8 cellular contexts compared by ENCODE assay signal in the genomic region with DNA sequence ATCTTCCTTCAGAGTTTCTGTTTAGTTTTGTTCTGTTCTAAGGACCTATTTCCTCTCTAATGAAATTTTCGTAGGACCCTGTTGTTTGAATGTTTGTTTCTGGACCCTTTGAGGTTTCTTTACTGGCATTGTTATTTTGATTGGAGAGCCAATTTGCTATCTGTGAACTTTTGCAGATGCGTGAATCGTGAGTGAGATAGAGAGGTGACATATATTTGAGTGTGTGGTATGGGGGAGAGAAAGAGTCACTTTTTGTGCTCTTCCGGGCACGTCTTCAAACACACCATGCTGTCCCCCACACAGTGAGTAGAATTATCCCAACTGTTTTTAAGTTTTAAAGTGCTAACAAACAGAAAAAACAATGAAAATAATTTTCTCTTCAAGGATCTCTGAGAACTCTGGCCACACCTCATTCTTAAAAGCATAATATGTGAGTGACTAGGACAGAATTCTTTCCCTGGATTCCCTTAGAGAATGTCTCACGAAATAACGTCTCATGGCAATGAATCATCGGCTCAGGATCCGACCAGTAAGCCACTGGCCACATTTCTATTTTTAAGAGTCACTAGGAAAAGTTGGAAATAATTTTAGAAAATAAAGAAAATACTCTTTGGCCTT.
DNase-seq lines count a peak whose midpoint lies in the region; ATAC-seq and TF ChIP-seq lines count a peak whose summit lies in the region.

No MANE protein-coding gene starts in this region.

- peaks cover 9% of the 10 kb centered on the region for H3K9me3 Mint-ChIP-seq in activated T-helper 1 cell treated with anti-CD3 and anti-CD28 coated beads, Interleukin-12 subunit alpha, Interleukin-12 subunit beta, Interleukin-2, Interleukin-4 antibody, amounts not matched to agents 30 ng/mL and 10 ng/mL and 1 ng/mL, durations not matched to agents 14 hours and 24 hours and 36 hours

- no peaks in the 10 kb centered on the region for H3K27me3 Mint-ChIP-seq in activated T-helper 1 cell treated with anti-CD3 and anti-CD28 coated beads, Interleukin-12 subunit alpha, Interleukin-12 subunit beta, Interleukin-2, Interleukin-4 antibody, amounts not matched to agents 30 ng/mL and 10 ng/mL and 1 ng/mL, durations not matched to agents 14 hours and 24 hours and 36 hours (ENCODE audit: insufficient read depth)

- H3K4me3 Mint-ChIP-seq in activated T-helper 1 cell treated with anti-CD3 and anti-CD28 coated beads, Interleukin-12 subunit alpha, Interleukin-12 subunit beta, Interleukin-2, Interleukin-4 antibody, amounts not matched to agents 30 ng/mL and 10 ng/mL and 1 ng/mL, durations not matched to agents 14 hours and 24 hours and 36 hours, result peak overlapping the region; percentile 84

- H3K36me3 ChIP-seq in heart right ventricle (no peaks in the 10 kb centered on the region), sigmoid colon (no peaks in the 10 kb centered on the region)

- peak overlapping the region; percentile 90 for H3K27ac Mint-ChIP-seq in activated T-helper 1 cell treated with anti-CD3 and anti-CD28 coated beads, Interleukin-12 subunit alpha, Interleukin-12 subunit beta, Interleukin-2, Interleukin-4 antibody, amounts not matched to agents 30 ng/mL and 10 ng/mL and 1 ng/mL, durations not matched to agents 14 hours and 24 hours and 36 hours

- TF ChIP-seq POLR2A in sigmoid colon (IDR thresholded peaks at IDR 0.05), result no peak

- POLR2A ChIA-PET in AG04449 (lab: Yijun Ruan, JAX), result interaction anchor here (0.5 to 2.0 kb wide), 6 partner anchors 55 to 235 kb away, joined by 3 to 11 read pairs (median 3); partner anchors contain the start of gene ZNF217

- H3K9me3 ChIP-seq in heart right ventricle (no peaks in the 10 kb centered on the region), sigmoid colon (no peaks in the 10 kb centered on the region)

- H3K4me1 ChIP-seq in heart right ventricle, result peaks cover 0 to 52% (median 20%) of the 10 kb centered on the region in 9 donors
- H3K4me1 ChIP-seq in sigmoid colon, result peaks cover 0 to 54% (median 42%) of the 10 kb centered on the region in 4 donors

- 21 to 38% methylated on average over 9 of the region's 9 CpGs for WGBS in heart right ventricle, 2 donors
- 7 to 16% methylated on average over 9 of the region's 9 CpGs for WGBS in sigmoid colon, 2 donors

- peak overlapping the region; percentile 28 to 93 (median 84) for H3K27ac ChIP-seq in heart right ventricle
- H3K27ac ChIP-seq in sigmoid colon, result peak overlapping the region; percentile 73 to 87 (median 83)

- peaks cover 52% of the 10 kb centered on the region for H3K4me1 Mint-ChIP-seq in activated T-helper 1 cell treated with anti-CD3 and anti-CD28 coated beads, Interleukin-12 subunit alpha, Interleukin-12 subunit beta, Interleukin-2, Interleukin-4 antibody, amounts not matched to agents 30 ng/mL and 10 ng/mL and 1 ng/mL, durations not matched to agents 14 hours and 24 hours and 36 hours (ENCODE audit: low read depth)

- H3K27me3 ChIP-seq in heart right ventricle, result no peaks in the 10 kb centered on the region
- no peaks in the 10 kb centered on the region for H3K27me3 ChIP-seq in sigmoid colon

- H3K4me3 ChIP-seq in AG04449 (ENCODE audit: low read depth, low read length) (peak overlapping the region; percentile 50), heart right ventricle (peak overlapping the region in 7 of 10 donors; percentile 5 to 43 (median 35)), sigmoid colon (peak overlapping the region in 3 of 4 donors; percentile 9 to 36 (median 18))

- peaks cover 4% of the 10 kb centered on the region for H3K36me3 Mint-ChIP-seq in activated T-helper 1 cell treated with anti-CD3 and anti-CD28 coated beads, Interleukin-12 subunit alpha, Interleukin-12 subunit beta, Interleukin-2, Interleukin-4 antibody, amounts not matched to agents 30 ng/mL and 10 ng/mL and 1 ng/mL, durations not matched to agents 14 hours and 24 hours and 36 hours (ENCODE audit: low read depth)

- ATAC-seq in HG02798 (IDR thresholded peaks at IDR 0.05; ENCODE audit: poor library complexity, unreplicated experiment) (peak; percentile 28), heart right ventricle (peak in 7 of 8 donors; percentile 49 to 80 (median 66))

- peak in 1 of 4 donors; percentile 50 for TF ChIP-seq EP300 in sigmoid colon (IDR thresholded peaks at IDR 0.05)

- intact Hi-C loops in activated T-helper 1 cell treated with anti-CD3 and anti-CD28 coated beads, Interleukin-12 subunit alpha, Interleukin-12 subunit beta, Interleukin-2, Interleukin-4 antibody, amounts not matched to agents 30 ng/mL and 10 ng/mL and 1 ng/mL, durations not matched to agents 14 hours and 24 hours and 36 hours (cut with micrococcal nuclease), result loop anchor here (2.0 to 5.0 kb wide), 3 partner anchors 14 to 74 kb away; no protein-coding TSS in a partner anchor
- intact Hi-C loops in heart right ventricle (cut with DNase I) (loop anchor here in 3 of 10 donors (2.0 to 5.0 kb wide), 3 partner anchors 36 to 92 kb away; no protein-coding TSS in a partner anchor), sigmoid colon (cut with DNase I) (loop anchor here (2.0 to 5.0 kb wide), 2 partner anchors 38 to 237 kb away; partner anchors contain the start of gene ZNF217)

- TF ChIP-seq CTCF in AG04449 (IDR thresholded peaks at IDR 0.05; ENCODE audit: insufficient read depth, low read length, missing control alignments), result no peak
- TF ChIP-seq CTCF in heart right ventricle (IDR thresholded peaks at IDR 0.05), result no peak
- TF ChIP-seq CTCF in sigmoid colon (IDR thresholded peaks at IDR 0.05), result no peak

- CTCF ChIA-PET in AG04449 (lab: Yijun Ruan, JAX), result interaction anchor here (1.6 to 2.6 kb wide), 2 partner anchors 86 to 87 kb away, joined by 8 to 9 read pairs; no protein-coding TSS in a partner anchor

- peak; percentile 90 for DNase-seq in AG04449 (ENCODE audit: low read depth, low spot score)
- no peak for DNase-seq in activated T-helper 1 cell treated with anti-CD3 and anti-CD28 coated beads, Interleukin-12 subunit alpha, Interleukin-12 subunit beta, Interleukin-2, Interleukin-4 antibody, amounts not matched to agents 30 ng/mL and 10 ng/mL and 1 ng/mL, durations not matched to agents 14 hours and 24 hours and 36 hours (ENCODE audit: low spot score)
- no peak for DNase-seq in heart right ventricle
- DNase-seq in sigmoid colon, result peak; percentile 68
- no peak for DNase-seq in NCI-H82 (lab: John Stamatoyannopoulos, UW)
- DNase-seq in NCI-H1048 (lab: John Stamatoyannopoulos, UW), result no peak
- DNase-seq in NCI-H187 (lab: John Stamatoyannopoulos, UW), result no peak

Comparison
In these comparisons a context has a peak if more than half of its experiments do, and no peak if none do; other contexts are left out.
1. DNase-seq: peak in AG04449 (single experiment) and sigmoid colon (single experiment); none in activated T-helper 1 cell treated with anti-CD3 and anti-CD28 coated beads, Interleukin-12 subunit alpha, Interleukin-12 subunit beta, Interleukin-2, Interleukin-4 antibody, amounts not matched to agents 30 ng/mL and 10 ng/mL and 1 ng/mL, durations not matched to agents 14 hours and 24 hours and 36 hours (single experiment), heart right ventricle (0 of 2), NCI-H82 (single experiment), NCI-H1048 (single experiment) and NCI-H187 (0 of 2).
2. Peak in every context shown above with its lines, with median percentiles within 50 percentile points of each other: H3K4me3 ChIP-seq.